Comparison of ENCODE assay signal across 1 cellular context in the genomic region with DNA sequence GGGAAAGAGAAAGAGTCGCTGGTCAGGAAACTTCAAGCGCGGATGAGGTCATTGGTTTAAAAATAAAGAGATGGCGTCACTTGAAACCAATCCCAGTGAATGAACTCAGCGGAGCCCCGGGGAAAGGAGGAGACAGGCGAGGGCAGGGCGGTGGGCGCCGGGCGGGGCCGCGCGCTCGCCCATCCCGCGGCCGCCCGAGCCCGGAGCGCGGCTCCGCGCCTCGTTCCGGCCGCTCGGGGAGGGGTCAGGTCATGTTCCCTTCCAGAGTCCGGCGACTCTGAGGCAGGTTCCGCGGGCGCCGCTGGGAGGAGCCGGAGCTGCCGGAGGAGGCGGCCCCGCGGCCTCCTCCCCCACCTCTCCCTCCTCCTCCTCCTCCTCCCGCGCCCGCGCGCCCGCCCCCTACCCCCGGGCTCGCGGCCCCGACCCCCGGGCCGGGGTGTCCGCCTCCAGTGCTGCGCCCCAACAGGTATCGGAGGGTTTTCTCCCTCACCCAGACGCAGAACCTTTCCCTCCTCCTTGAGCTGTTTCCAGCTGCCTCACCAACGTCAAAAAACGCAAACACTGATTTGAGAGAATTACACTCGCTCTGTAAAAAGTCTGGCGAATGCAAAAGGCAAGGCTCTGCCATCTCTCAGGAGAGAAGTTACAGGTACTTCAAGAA.
TF ChIP-seq lines count a peak whose summit lies in the region.

A gene with protein sequence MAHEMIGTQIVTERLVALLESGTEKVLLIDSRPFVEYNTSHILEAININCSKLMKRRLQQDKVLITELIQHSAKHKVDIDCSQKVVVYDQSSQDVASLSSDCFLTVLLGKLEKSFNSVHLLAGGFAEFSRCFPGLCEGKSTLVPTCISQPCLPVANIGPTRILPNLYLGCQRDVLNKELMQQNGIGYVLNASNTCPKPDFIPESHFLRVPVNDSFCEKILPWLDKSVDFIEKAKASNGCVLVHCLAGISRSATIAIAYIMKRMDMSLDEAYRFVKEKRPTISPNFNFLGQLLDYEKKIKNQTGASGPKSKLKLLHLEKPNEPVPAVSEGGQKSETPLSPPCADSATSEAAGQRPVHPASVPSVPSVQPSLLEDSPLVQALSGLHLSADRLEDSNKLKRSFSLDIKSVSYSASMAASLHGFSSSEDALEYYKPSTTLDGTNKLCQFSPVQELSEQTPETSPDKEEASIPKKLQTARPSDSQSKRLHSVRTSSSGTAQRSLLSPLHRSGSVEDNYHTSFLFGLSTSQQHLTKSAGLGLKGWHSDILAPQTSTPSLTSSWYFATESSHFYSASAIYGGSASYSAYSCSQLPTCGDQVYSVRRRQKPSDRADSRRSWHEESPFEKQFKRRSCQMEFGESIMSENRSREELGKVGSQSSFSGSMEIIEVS (minus strand): TSS at position 279 of the 661 bp plus-strand sequence. CDS start 41,765 bp downstream, outside the sequence.

TF ChIP-seq in liver, 16 proteins besides CTCF, POLR2A, EP300 and RAD21 (continued from another document):
- TF ChIP-seq REST (IDR thresholded peaks at IDR 0.05) (no peak), HNF4A (conservative IDR thresholded peaks at IDR 0.05) (peak; percentile 63 to 87), YY1 (IDR thresholded peaks at IDR 0.05) (no peak), SP1 (IDR thresholded peaks at IDR 0.05) (peak; percentile 50), GABPA (IDR thresholded peaks at IDR 0.05 in 1 of 2, conservative IDR thresholded peaks at IDR 0.05 in 1 of 2) (no peak), EGR1 (IDR thresholded peaks at IDR 0.05; ENCODE audit: low read depth in 2 of 2) (no peak), TAF1 (conservative IDR thresholded peaks at IDR 0.05) (no peak), ATF3 (IDR thresholded peaks at IDR 0.05) (no peak), JUND (IDR thresholded peaks at IDR 0.05) (peak; percentile 57 to 67), NR2F2 (IDR thresholded peaks at IDR 0.05) (peak; percentile 11), FOXA2 (IDR thresholded peaks at IDR 0.05) (no peak), MAX (IDR thresholded peaks at IDR 0.05) (no peak), HNF4G (IDR thresholded peaks at IDR 0.05) (peak; percentile 69), FOXA1 (IDR thresholded peaks at IDR 0.05) (no peak)
- TF ChIP-seq, protein P1, sequence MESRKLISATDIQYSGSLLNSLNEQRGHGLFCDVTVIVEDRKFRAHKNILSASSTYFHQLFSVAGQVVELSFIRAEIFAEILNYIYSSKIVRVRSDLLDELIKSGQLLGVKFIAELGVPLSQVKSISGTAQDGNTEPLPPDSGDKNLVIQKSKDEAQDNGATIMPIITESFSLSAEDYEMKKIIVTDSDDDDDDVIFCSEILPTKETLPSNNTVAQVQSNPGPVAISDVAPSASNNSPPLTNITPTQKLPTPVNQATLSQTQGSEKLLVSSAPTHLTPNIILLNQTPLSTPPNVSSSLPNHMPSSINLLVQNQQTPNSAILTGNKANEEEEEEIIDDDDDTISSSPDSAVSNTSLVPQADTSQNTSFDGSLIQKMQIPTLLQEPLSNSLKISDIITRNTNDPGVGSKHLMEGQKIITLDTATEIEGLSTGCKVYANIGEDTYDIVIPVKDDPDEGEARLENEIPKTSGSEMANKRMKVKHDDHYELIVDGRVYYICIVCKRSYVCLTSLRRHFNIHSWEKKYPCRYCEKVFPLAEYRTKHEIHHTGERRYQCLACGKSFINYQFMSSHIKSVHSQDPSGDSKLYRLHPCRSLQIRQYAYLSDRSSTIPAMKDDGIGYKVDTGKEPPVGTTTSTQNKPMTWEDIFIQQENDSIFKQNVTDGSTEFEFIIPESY (IDR thresholded peaks at IDR 0.05): no peak
